ENCODE assay signal across 24 cellular contexts in the genomic region with DNA sequence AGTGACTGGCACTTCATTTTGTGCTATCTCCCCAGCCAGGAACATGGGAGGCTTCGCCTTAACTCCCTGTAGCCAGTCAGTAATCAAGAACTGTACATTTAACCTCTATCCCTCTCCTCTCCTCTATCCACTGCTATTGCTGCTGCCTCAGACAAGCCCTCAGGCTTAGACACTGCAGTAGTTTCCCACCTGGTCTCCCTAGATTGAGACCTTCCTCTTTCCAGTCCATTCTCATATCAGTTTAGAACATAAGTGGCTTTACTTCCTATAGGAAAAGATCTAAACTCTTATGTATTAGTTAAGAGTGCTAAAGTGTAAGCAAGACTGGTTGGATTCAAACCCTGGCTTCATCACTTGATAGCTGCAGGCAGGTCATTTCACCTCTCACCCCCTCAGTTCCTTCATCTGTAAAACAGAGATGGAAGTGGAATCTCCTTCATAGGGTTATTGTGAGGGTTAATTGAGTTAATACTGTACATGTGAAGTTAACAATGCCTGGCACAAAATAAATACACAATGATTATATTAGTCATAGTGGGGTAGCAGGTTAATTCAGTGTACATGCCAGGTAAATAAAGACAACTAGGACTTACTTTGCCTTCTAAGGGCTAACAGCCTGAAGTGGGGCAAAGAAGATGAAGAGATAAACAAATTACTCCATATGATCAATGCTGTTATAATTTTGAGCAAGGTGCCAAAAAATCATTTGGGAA.
DNase-seq lines count a peak whose midpoint lies in the region; ATAC-seq, FAIRE-seq and TF ChIP-seq lines count a peak whose summit lies in the region.
"Had no signal": no experiment of that assay in that cellular context is flagged by ENCODE, and none has a peak within 500 bp of the region (broad histone marks: within the 10 kb centered on the region; RNA-seq: fewer than 3 reads in every experiment).

No MANE protein-coding gene starts in this region.

- peak overlapping the region; percentile 1 for H3K27ac Mint-ChIP-seq in CD8-positive, alpha-beta T cell
- H3K27ac Mint-ChIP-seq: CD4-positive, alpha-beta T cell; T-helper 1 cell treated with Interleukin-12 subunit alpha and Interleukin-12 subunit beta and Interleukin-4 antibody, amounts not matched to agents 30 μg/mL and 1 μg/mL, for 36 hours had no signal

- CTCF ChIA-PET in CD8-positive, alpha-beta T cell (lab: Charles Lee): no interaction called here

- no peaks in the 10 kb centered on the region for H3K9me3 Mint-ChIP-seq in CD8-positive, alpha-beta T cell
- H3K9me3 Mint-ChIP-seq: CD4-positive, alpha-beta T cell; T-helper 1 cell treated with Interleukin-12 subunit alpha and Interleukin-12 subunit beta and Interleukin-4 antibody, amounts not matched to agents 30 μg/mL and 1 μg/mL, for 36 hours had no signal

- peaks cover 9% of the 10 kb centered on the region for H3K36me3 Mint-ChIP-seq in CD8-positive, alpha-beta T cell

- POLR2A ChIA-PET in CD8-positive, alpha-beta T cell (lab: Charles Lee): no interaction called here

- intact Hi-C loops in CD8-positive, alpha-beta T cell (cut with DNase I, micrococcal nuclease): no loop called here

- no peaks in the 10 kb centered on the region for H3K27me3 Mint-ChIP-seq in CD8-positive, alpha-beta T cell (ENCODE audit: low read depth)
- H3K27me3 Mint-ChIP-seq: CD4-positive, alpha-beta T cell had no signal

- FAIRE-seq in urothelium cell line (lab: Jason Lieb, UNC): no peak
- no peak for FAIRE-seq in GM12892 (lab: Jason Lieb, UNC)
- FAIRE-seq: D721Med, GM12891 had no signal

- TF ChIP-seq POLR2A in GM12892 (IDR thresholded peaks at IDR 0.05; ENCODE audit: low read depth, low read length): no peak

- no peaks in the 10 kb centered on the region for H3K27me3 ChIP-seq in CD8-positive, alpha-beta T cell (ENCODE audit: insufficient read depth, low read length)
- H3K27me3 ChIP-seq in iPS-15b (ENCODE audit: control insufficient read depth, insufficient read depth, low read length): no peaks in the 10 kb centered on the region
- H3K27me3 ChIP-seq: BE2C had no signal

- no peaks in the 10 kb centered on the region for H3K4me1 ChIP-seq in CD8-positive, alpha-beta T cell (ENCODE audit: insufficient read depth, low read length)
- H3K4me1 ChIP-seq in iPS-15b (ENCODE audit: control insufficient read depth, insufficient read depth, low read length): peaks cover 2% of the 10 kb centered on the region

- H3K9me3 ChIP-seq in CD8-positive, alpha-beta T cell (ENCODE audit: low read length): no peaks in the 10 kb centered on the region
- no peaks in the 10 kb centered on the region for H3K9me3 ChIP-seq in iPS-15b (ENCODE audit: control insufficient read depth, insufficient read depth, low read length)
- H3K9me3 ChIP-seq: BE2C had no signal

- TF ChIP-seq CTCF in CD8-positive, alpha-beta T cell (IDR thresholded peaks at IDR 0.05): no peak
- TF ChIP-seq CTCF in VCaP (conservative IDR thresholded peaks at IDR 0.05): no peak

- no peak for ATAC-seq in CD8-positive, alpha-beta T cell
- ATAC-seq in GM18870 (IDR thresholded peaks at IDR 0.05; ENCODE audit: unreplicated experiment): no peak

- H3K4me1 Mint-ChIP-seq in CD8-positive, alpha-beta T cell (ENCODE audit: low read depth): peaks cover 45% of the 10 kb centered on the region

- no peak overlapping the region for H3K4me3 ChIP-seq in CD8-positive, alpha-beta T cell (ENCODE audit: low read depth, low read length)
- H3K4me3 ChIP-seq in iPS-15b (ENCODE audit: low read depth, low read length): no peak overlapping the region

- H3K27ac ChIP-seq in CD8-positive, alpha-beta T cell (ENCODE audit: low read depth, low read length): no peak overlapping the region
- peak overlapping the region; percentile 3; the same call in 1 of the 2 replicates for H3K27ac ChIP-seq in VCaP

- no peaks in the 10 kb centered on the region for H3K36me3 ChIP-seq in CD8-positive, alpha-beta T cell (ENCODE audit: insufficient read depth, low read length)
- no peaks in the 10 kb centered on the region for H3K36me3 ChIP-seq in iPS-15b (ENCODE audit: control insufficient read depth, insufficient read depth, low read length)
- H3K36me3 ChIP-seq: BE2C had no signal

- no peak overlapping the region for H3K4me3 Mint-ChIP-seq in CD8-positive, alpha-beta T cell
- H3K4me3 Mint-ChIP-seq: CD4-positive, alpha-beta T cell; T-helper 1 cell treated with Interleukin-12 subunit alpha and Interleukin-12 subunit beta and Interleukin-4 antibody, amounts not matched to agents 30 μg/mL and 1 μg/mL, for 36 hours had no signal

- peak overlapping the region; percentile 8 for H3K9ac ChIP-seq in iPS-15b (ENCODE audit: low read depth, low read length)

- DNase-seq in CD8-positive, alpha-beta T cell: no peak
- DNase-seq in OCI-M1 (lab: John Stamatoyannopoulos, UW) (peak; percentile 48), NCI-H2196 (lab: John Stamatoyannopoulos, UW; ENCODE audit: unreplicated experiment) (no peak), urothelium cell line (ENCODE audit: low spot score) (no peak), GM12892 (ENCODE audit: insufficient read length) (no peak)
- DNase-seq: 8988T; BE2C; CD4-positive, alpha-beta T cell; DND-41; GDM1; H7; KG1; NCI-H1048; NCI-H1436 treated with DMSO at 0.1 percent for 48 hours; NCI-H2081; NCI-H510A; NCI-H82; SHP77 had no signal
